1 cellular context compared by ENCODE assay signal in genomic region chr12:124751654-124752355, GRCh38.
TF ChIP-seq lines count a peak whose summit lies in the region.

No MANE protein-coding gene starts in this region.

TF ChIP-seq in K562, 482 proteins besides CTCF, POLR2A, EP300 and RAD21 (continued from another document):
- no peak for TF ChIP-seq ZFP91 (CRISPR knock-in tag; IDR thresholded peaks at IDR 0.05)
